In the genomic region with DNA sequence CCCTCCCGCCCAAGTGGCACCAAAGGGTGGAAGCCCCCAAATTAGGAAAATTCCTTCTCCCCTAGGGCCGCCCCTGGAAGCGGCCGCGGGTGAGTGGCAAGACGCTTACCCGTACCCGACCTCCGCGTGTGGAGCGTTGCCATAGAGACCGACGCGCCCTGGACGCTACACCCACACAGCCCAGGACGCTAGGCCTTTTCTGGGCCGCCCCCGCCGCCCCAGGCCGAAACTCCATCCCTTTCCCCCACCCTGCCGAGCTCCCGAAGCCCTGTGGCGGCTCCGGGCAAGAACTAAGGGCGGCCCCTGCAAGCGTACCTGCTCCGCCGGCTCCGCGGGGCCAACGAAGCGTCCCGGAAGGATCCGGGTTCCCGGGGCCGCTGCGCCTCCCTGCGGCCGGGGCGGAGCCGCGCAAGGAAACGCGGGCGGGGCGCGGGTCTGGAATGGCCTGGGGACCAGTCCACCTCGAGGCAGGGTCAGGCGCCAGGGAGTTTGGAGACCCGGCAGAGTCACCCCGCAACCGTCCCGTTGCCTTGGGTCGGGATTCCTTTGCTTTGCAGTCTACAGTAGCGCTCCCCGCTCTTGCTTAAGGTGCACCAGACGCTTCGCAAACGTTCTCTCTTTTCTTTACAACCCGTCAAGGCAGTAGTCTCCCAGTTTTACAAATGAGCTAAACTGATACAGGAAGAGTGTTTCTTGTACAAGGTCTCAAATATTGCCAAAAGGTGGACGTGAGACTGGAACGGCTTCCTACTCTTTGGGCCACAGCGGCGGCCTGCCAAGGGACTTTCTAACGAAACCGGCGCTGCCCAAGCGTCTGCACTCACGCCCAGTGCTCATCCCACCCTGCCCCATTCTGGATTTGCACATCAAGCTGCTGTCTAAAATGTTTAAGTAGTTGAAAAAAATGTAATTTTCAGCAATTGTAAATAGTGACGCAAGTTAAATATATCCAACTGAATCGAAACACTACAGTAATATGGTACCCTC, we compare ENCODE assay signal across 1 cellular context.
TF ChIP-seq lines count a peak whose summit lies in the region.

A gene with protein sequence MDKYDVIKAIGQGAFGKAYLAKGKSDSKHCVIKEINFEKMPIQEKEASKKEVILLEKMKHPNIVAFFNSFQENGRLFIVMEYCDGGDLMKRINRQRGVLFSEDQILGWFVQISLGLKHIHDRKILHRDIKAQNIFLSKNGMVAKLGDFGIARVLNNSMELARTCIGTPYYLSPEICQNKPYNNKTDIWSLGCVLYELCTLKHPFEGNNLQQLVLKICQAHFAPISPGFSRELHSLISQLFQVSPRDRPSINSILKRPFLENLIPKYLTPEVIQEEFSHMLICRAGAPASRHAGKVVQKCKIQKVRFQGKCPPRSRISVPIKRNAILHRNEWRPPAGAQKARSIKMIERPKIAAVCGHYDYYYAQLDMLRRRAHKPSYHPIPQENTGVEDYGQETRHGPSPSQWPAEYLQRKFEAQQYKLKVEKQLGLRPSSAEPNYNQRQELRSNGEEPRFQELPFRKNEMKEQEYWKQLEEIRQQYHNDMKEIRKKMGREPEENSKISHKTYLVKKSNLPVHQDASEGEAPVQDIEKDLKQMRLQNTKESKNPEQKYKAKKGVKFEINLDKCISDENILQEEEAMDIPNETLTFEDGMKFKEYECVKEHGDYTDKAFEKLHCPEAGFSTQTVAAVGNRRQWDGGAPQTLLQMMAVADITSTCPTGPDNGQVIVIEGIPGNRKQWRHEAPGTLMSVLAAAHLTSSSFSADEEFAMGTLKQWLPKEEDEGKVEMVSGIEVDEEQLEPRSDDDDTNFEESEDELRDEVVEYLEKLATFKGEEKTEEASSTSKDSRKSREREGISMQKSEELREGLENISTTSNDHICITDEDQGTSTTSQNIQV (minus strand): TSS at position 360 of the 987 bp plus-strand sequence. CDS start 1,591 bp downstream, outside the sequence.

TF ChIP-seq in HepG2, 621 proteins besides CTCF, POLR2A, EP300 and RAD21 (continued from another document):
- peak; percentile 52; the same call in 1 of the 2 replicates for TF ChIP-seq ZNF230 (CRISPR knock-in tag; IDR thresholded peaks at IDR 0.05)
- TF ChIP-seq MYC (CRISPR knock-in tag; IDR thresholded peaks at IDR 0.05; ENCODE audit: borderline replicate concordance), result peak; percentile 28; the same call in 1 of the 2 replicates
- TF ChIP-seq, protein P1, sequence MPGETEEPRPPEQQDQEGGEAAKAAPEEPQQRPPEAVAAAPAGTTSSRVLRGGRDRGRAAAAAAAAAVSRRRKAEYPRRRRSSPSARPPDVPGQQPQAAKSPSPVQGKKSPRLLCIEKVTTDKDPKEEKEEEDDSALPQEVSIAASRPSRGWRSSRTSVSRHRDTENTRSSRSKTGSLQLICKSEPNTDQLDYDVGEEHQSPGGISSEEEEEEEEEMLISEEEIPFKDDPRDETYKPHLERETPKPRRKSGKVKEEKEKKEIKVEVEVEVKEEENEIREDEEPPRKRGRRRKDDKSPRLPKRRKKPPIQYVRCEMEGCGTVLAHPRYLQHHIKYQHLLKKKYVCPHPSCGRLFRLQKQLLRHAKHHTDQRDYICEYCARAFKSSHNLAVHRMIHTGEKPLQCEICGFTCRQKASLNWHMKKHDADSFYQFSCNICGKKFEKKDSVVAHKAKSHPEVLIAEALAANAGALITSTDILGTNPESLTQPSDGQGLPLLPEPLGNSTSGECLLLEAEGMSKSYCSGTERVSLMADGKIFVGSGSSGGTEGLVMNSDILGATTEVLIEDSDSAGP (CRISPR knock-in tag; IDR thresholded peaks at IDR 0.05; ENCODE audit: borderline replicate concordance), result peak; percentile 69; the same call in 1 of the 2 replicates
- TF ChIP-seq SP5 (CRISPR knock-in tag; IDR thresholded peaks at IDR 0.05; ENCODE audit: borderline replicate concordance, low read depth), result 0 out of 2 replicates have a peak, but pooled peaks have one; percentile 15
- TF ChIP-seq HNRNPLL (IDR thresholded peaks at IDR 0.05; ENCODE audit: low read depth, low read length, poor library complexity, severe bottlenecking), result peak; percentile 92
- TF ChIP-seq, protein P2, sequence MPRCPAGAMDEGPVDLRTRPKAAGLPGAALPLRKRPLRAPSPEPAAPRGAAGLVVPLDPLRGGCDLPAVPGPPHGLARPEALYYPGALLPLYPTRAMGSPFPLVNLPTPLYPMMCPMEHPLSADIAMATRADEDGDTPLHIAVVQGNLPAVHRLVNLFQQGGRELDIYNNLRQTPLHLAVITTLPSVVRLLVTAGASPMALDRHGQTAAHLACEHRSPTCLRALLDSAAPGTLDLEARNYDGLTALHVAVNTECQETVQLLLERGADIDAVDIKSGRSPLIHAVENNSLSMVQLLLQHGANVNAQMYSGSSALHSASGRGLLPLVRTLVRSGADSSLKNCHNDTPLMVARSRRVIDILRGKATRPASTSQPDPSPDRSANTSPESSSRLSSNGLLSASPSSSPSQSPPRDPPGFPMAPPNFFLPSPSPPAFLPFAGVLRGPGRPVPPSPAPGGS (CRISPR knock-in tag; IDR thresholded peaks at IDR 0.05), result 0 out of 2 replicates have a peak, but pooled peaks have one; percentile 23
- TF ChIP-seq MTF2 (CRISPR knock-in tag; IDR thresholded peaks at IDR 0.05; ENCODE audit: borderline replicate concordance), result no peak
- peak; percentile 63; the same call in 1 of the 2 replicates for TF ChIP-seq POGZ (CRISPR knock-in tag; IDR thresholded peaks at IDR 0.05)
- TF ChIP-seq, protein P3, sequence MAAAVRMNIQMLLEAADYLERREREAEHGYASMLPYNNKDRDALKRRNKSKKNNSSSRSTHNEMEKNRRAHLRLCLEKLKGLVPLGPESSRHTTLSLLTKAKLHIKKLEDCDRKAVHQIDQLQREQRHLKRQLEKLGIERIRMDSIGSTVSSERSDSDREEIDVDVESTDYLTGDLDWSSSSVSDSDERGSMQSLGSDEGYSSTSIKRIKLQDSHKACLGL (CRISPR knock-in tag; IDR thresholded peaks at IDR 0.05), result peak; percentile 66; the same call in 1 of the 2 replicates
- peak; percentile 15; the same call in 1 of the 2 replicates for TF ChIP-seq TSC22D2 (CRISPR knock-in tag; IDR thresholded peaks at IDR 0.05; ENCODE audit: borderline replicate concordance)
- peak; percentile 71 for TF ChIP-seq SRSF1 (optimal IDR thresholded peaks at IDR 0.05; ENCODE audit: low read depth, low read length)
- TF ChIP-seq ZNF607 (CRISPR knock-in tag; IDR thresholded peaks at IDR 0.05; ENCODE audit: borderline replicate concordance), result peak; percentile 51; the same call in 1 of the 2 replicates
- TF ChIP-seq SNAI1 (CRISPR knock-in tag; IDR thresholded peaks at IDR 0.05; ENCODE audit: borderline replicate concordance), result no peak
- TF ChIP-seq ZSCAN30 (CRISPR knock-in tag; IDR thresholded peaks at IDR 0.05), result no peak
- peak in 1 of 2 experiments; percentile 76; a peak in 1 of 4 replicates for TF ChIP-seq KLF16 (CRISPR knock-in tag; IDR thresholded peaks at IDR 0.05)
- TF ChIP-seq NRL (CRISPR knock-in tag; IDR thresholded peaks at IDR 0.05; ENCODE audit: borderline replicate concordance), result peak; percentile 68
